28 cellular contexts compared by ENCODE assay signal in genomic region chr5:90901263-90901662, GRCh38.
DNase-seq lines count a peak whose midpoint lies in the region; ATAC-seq, FAIRE-seq and TF ChIP-seq lines count a peak whose summit lies in the region.
"Had no signal": no experiment of that assay in that cellular context is flagged by ENCODE, and none has a peak within 500 bp of the region (broad histone marks: within the 10 kb centered on the region; RNA-seq: fewer than 3 reads in every experiment).

No MANE protein-coding gene starts in this region.

- DNase-seq in left colon (no peak), HepG2 (ENCODE audit: low spot score) (peak; percentile 21), right lobe of liver (peak in 1 of 3 donors; percentile 57), HK-2 (ENCODE audit: unreplicated experiment) (no peak), cerebellar nuclear complex (lab: John Stamatoyannopoulos, UW) (no peak)
- DNase-seq in stimulated activated CD4-positive, alpha-beta T cell treated with anti-CD3 and anti-CD28 coated beads, Interleukin-12 subunit alpha, Interleukin-12 subunit beta, amount 100 ng/mL, for 4 hours, result no peak
- DNase-seq: 8988T; ACHN; BE2C; C1 segment of cervical spinal cord; CD4-positive, alpha-beta memory T cell; CD4-positive, CD25-positive, alpha-beta regulatory T cell; CD8-positive, alpha-beta memory T cell; COR-L47; DMS 273 treated with DMSO at 0.1 percent for 48 hours; DMS153; DMS53; DMS79; DND-41; EL; GDM1 had no signal

- H3K36me3 ChIP-seq in HepG2 (replicated peaks in 1 of 2; ENCODE audit: control insufficient read depth in 1 of 2, insufficient read depth in 2 of 2, low read length in 2 of 2) (no peaks in the 10 kb centered on the region), right lobe of liver (no peaks in the 10 kb centered on the region)
- H3K36me3 ChIP-seq: BE2C, BLaER1 had no signal

- TF ChIP-seq POLR2A in HepG2 (IDR thresholded peaks at IDR 0.05; ENCODE audit: insufficient read depth in 1 of 2, low read depth in 2 of 2, low read length in 2 of 2), result no peak
- TF ChIP-seq POLR2A in right lobe of liver (IDR thresholded peaks at IDR 0.05), result no peak

- no peak overlapping the region for H3K4me2 ChIP-seq in HepG2 (ENCODE audit: low read depth, low read length)
- H3K4me2 ChIP-seq: BLaER1 had no signal

- TF ChIP-seq CTCF in HepG2 (CRISPR knock-in tag; IDR thresholded peaks at IDR 0.05) (no peak), right lobe of liver (IDR thresholded peaks at IDR 0.05) (no peak)

- peak overlapping the region; percentile 12 for H3K27ac ChIP-seq in HepG2 (ENCODE audit: extremely low read length, insufficient read depth, low read length)
- H3K27ac ChIP-seq in right lobe of liver, result peak overlapping the region; percentile 3 to 93 (median 87)
- H3K27ac ChIP-seq: BLaER1 had no signal

- FAIRE-seq in HepG2 (lab: Jason Lieb, UNC), result no peak
- FAIRE-seq: A204.1, GM12878, GM12892, GM18507, GM19239 had no signal

- CTCF ChIA-PET in HepG2 (lab: Yijun Ruan, JAX; ENCODE audit: low intra/inter-chr PET ratio, low total read pairs), result no interaction called here

- no peaks in the 10 kb centered on the region for H4K20me1 ChIP-seq in HepG2 (ENCODE audit: insufficient read depth, low read length)
- H4K20me1 ChIP-seq: BLaER1 had no signal

- H3K4me3 ChIP-seq in HepG2 (replicated peaks in 1 of 3; ENCODE audit: insufficient read depth in 1 of 3, low read depth in 2 of 3, low read length in 3 of 3) (no peak overlapping the region), right lobe of liver (no peak overlapping the region)
- H3K4me3 ChIP-seq: BLaER1, GM12878 had no signal

- H3K79me2 ChIP-seq in HepG2 (ENCODE audit: insufficient read depth, low read length), result no peaks in the 10 kb centered on the region

- in situ Hi-C loops in HepG2 (cut with HindIII; ENCODE audit: extremely low pct_ligation_motif_present, low pct_unique_long_range_greater_than_20kb), result no loop called here

- H3K9me3 ChIP-seq in HepG2 (ENCODE audit: low read length) (no peaks in the 10 kb centered on the region), right lobe of liver (no peaks in the 10 kb centered on the region)
- H3K9me3 ChIP-seq: BE2C, BLaER1 had no signal

- H2AFZ ChIP-seq in HepG2 (ENCODE audit: low read length), result no peak overlapping the region

- POLR2A ChIA-PET in HepG2 (lab: Yijun Ruan, JAX), result no interaction called here

- no TSS peak for BruUV-seq in HepG2 (replicated peaks; lab: Mats Ljungman, UMichigan)

- TF ChIP-seq EP300 in HepG2 (IDR thresholded peaks at IDR 0.05; ENCODE audit: low read depth in 2 of 2, low read length in 2 of 2), result no peak
- no peak for TF ChIP-seq EP300 in HepG2 (CRISPR knock-in tag; IDR thresholded peaks at IDR 0.05; ENCODE audit: borderline replicate concordance)

- no peak for TF ChIP-seq RAD21 in HepG2 (CRISPR knock-in tag; IDR thresholded peaks at IDR 0.05)

- no peaks in the 10 kb centered on the region for H3K27me3 ChIP-seq in HepG2 (ENCODE audit: control insufficient read depth in 1 of 2, insufficient read depth in 2 of 2, low read length in 2 of 2)
- no peaks in the 10 kb centered on the region for H3K27me3 ChIP-seq in right lobe of liver
- H3K27me3 ChIP-seq: BE2C, BLaER1 had no signal

- H3K4me1 ChIP-seq in HepG2 (ENCODE audit: insufficient read depth, low read length) (peaks cover 56% of the 10 kb centered on the region), right lobe of liver (peaks cover 0 to 62% (median 29%) of the 10 kb centered on the region in 4 donors)
- H3K4me1 ChIP-seq: BE2C, BLaER1 had no signal

- no peak overlapping the region for H3K9ac ChIP-seq in HepG2 (ENCODE audit: insufficient read depth, low read depth, low read length)
- H3K9ac ChIP-seq: BLaER1 had no signal

- ATAC-seq in left colon (peak; percentile 46), HepG2 (no peak), right lobe of liver (peak; percentile 53 to 79 (median 73)), GM18511 (IDR thresholded peaks at IDR 0.05; ENCODE audit: unreplicated experiment) (no peak)
- ATAC-seq: GM12878 had no signal

- intact Hi-C loops in left colon (cut with DNase I, micrococcal nuclease), result no loop called here
- intact Hi-C loops in HepG2 (cut with micrococcal nuclease; ENCODE audit: unreplicated experiment), result no loop called here
- intact Hi-C loops in right lobe of liver (cut with DNase I), result no loop called here

TF ChIP-seq in HepG2, 621 proteins besides CTCF, POLR2A, EP300 and RAD21 (continues in another document):
- TF ChIP-seq ZNF644 (CRISPR knock-in tag; IDR thresholded peaks at IDR 0.05; ENCODE audit: low read depth), result 0 out of 2 replicates have a peak, but pooled peaks have one; percentile 32
- TF ChIP-seq ZNF274 (CRISPR knock-in tag; IDR thresholded peaks at IDR 0.05), result no peak
- TF ChIP-seq NFATC3 (CRISPR knock-in tag; IDR thresholded peaks at IDR 0.05), result no peak
- peak; percentile 72 for TF ChIP-seq HNF4A (CRISPR knock-in tag; IDR thresholded peaks at IDR 0.05)
- peak; percentile 82 for TF ChIP-seq RXRB (CRISPR knock-in tag; IDR thresholded peaks at IDR 0.05; ENCODE audit: borderline replicate concordance)
- TF ChIP-seq KAT8 (CRISPR knock-in tag; IDR thresholded peaks at IDR 0.05), result no peak
- no peak for TF ChIP-seq ZNF24 (IDR thresholded peaks at IDR 0.05)
- TF ChIP-seq ZNF34 (CRISPR knock-in tag; IDR thresholded peaks at IDR 0.05; ENCODE audit: borderline replicate concordance), result no peak
- peak; percentile 29; the same call in 1 of the 2 replicates for TF ChIP-seq MIXL1 (CRISPR knock-in tag; IDR thresholded peaks at IDR 0.05)
- peak; percentile 57; the same call in 1 of the 2 replicates for TF ChIP-seq HNF4G (IDR thresholded peaks at IDR 0.05; ENCODE audit: borderline replicate concordance, low read depth, low read length)
- TF ChIP-seq HNF4G (CRISPR knock-in tag; IDR thresholded peaks at IDR 0.05; ENCODE audit: borderline replicate concordance, low read depth), result no peak
- peak; percentile 31; the same call in 1 of the 2 replicates for TF ChIP-seq ARID5B (CRISPR knock-in tag; IDR thresholded peaks at IDR 0.05)
- peak; percentile 83 for TF ChIP-seq PPARG (CRISPR knock-in tag; conservative IDR thresholded peaks at IDR 0.05)
- TF ChIP-seq POGZ (CRISPR knock-in tag; IDR thresholded peaks at IDR 0.05), result peak; percentile 34; the same call in 1 of the 2 replicates
- no peak for TF ChIP-seq E2F1 (CRISPR knock-in tag; IDR thresholded peaks at IDR 0.05)
- peak; percentile 49; the same call in 1 of the 2 replicates for TF ChIP-seq HOMEZ (CRISPR knock-in tag; IDR thresholded peaks at IDR 0.05; ENCODE audit: low read depth)
- TF ChIP-seq MAFK (conservative IDR thresholded peaks at IDR 0.05 in 1 of 2, IDR thresholded peaks at IDR 0.05 in 1 of 2; ENCODE audit: low read length in 2 of 2), result no peak
- no peak for TF ChIP-seq NR2F6 (IDR thresholded peaks at IDR 0.05)
- no peak for TF ChIP-seq NR2F6 (CRISPR knock-in tag; IDR thresholded peaks at IDR 0.05)
- TF ChIP-seq ZNF782 (CRISPR knock-in tag; IDR thresholded peaks at IDR 0.05; ENCODE audit: borderline replicate concordance), result no peak

Comparison
In these comparisons a context has a peak if more than half of its experiments do, and no peak if none do; other contexts are left out.
1. ATAC-seq: peak in left colon (single experiment) and right lobe of liver (4 of 4); none in HepG2 (single experiment) and GM18511 (single experiment).